Comparison of ENCODE assay signal across 17 cellular contexts in the genomic region with DNA sequence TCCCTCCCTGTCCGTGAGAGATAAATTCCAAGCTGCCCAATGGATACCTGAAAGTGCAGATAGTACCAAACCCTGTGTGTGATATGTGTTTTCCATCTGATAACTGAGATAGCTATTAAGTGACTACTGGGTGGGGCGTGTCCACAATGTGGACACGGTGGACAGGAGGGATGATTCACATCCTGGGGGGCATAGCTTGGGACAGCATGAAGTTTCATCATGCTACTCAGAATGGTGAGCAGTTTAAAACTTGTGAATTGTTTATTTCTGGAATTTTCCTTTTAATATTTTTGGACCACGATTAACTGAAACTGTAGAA.
DNase-seq lines count a peak whose midpoint lies in the region; ATAC-seq and TF ChIP-seq lines count a peak whose summit lies in the region.
"Had no signal": no experiment of that assay in that cellular context is flagged by ENCODE, and none has a peak within 500 bp of the region (broad histone marks: within the 10 kb centered on the region; RNA-seq: fewer than 3 reads in every experiment).

No MANE protein-coding gene starts in this region.

- H3K4me3 Mint-ChIP-seq in natural killer cell treated with Interleukin-12 subunit alpha and Interleukin-12 subunit beta and Interleukin-15 and Interleukin-18, amount 100 ng/mL, for 72 hours, result no peak overlapping the region
- H3K4me3 Mint-ChIP-seq in stimulated activated naive B cell treated with anti-CD40 and anti-IgM and Interleukin-4, amounts not matched to agents 10 μg/mL and 1 μg/mL and 100 μg/mL, for 72 hours, result no peak overlapping the region
- H3K4me3 Mint-ChIP-seq: activated CD4-positive, alpha-beta T cell treated with anti-CD3 and anti-CD28 coated beads, Interleukin-2, amount 10 ng/mL, durations not matched to agents 24 days and 14 days; activated T-cell treated with anti-CD3 and anti-CD28 coated beads, Interleukin-2, amount 50 U/mL, for 4 hours; T-helper 2 cell treated with Interferon-gamma antibody and Interleukin-4, amounts not matched to agents 5 μg/mL and 100 μg/mL, for 36 hours had no signal

- no peak overlapping the region for H3K27ac Mint-ChIP-seq in natural killer cell treated with Interleukin-12 subunit alpha and Interleukin-12 subunit beta and Interleukin-15 and Interleukin-18, amount 100 ng/mL, for 72 hours
- no peak overlapping the region for H3K27ac Mint-ChIP-seq in stimulated activated naive B cell treated with anti-CD40 and anti-IgM and Interleukin-4, amounts not matched to agents 10 μg/mL and 1 μg/mL and 100 μg/mL, for 72 hours
- H3K27ac Mint-ChIP-seq: activated CD4-positive, alpha-beta T cell treated with anti-CD3 and anti-CD28 coated beads, Interleukin-2, amount 10 ng/mL, durations not matched to agents 24 days and 14 days; T-helper 2 cell treated with Interferon-gamma antibody and Interleukin-4, amounts not matched to agents 5 μg/mL and 100 μg/mL, for 36 hours had no signal

- H3K27me3 Mint-ChIP-seq in natural killer cell treated with Interleukin-12 subunit alpha and Interleukin-12 subunit beta and Interleukin-15 and Interleukin-18, amount 100 ng/mL, for 72 hours, result peaks cover 18 to 24% of the 10 kb centered on the region in 2 donors
- H3K27me3 Mint-ChIP-seq in stimulated activated naive B cell treated with anti-CD40 and anti-IgM and Interleukin-4, amounts not matched to agents 10 μg/mL and 1 μg/mL and 100 μg/mL, for 72 hours, result peaks cover 12 to 27% of the 10 kb centered on the region in 2 donors

- peak overlapping the region; percentile 58 for H3K4me3 ChIP-seq in GM12865 (ENCODE audit: low read depth, low read length)
- H3K4me3 ChIP-seq: adrenal gland, suprapubic skin had no signal

- DNase-seq in A172 (ENCODE audit: low spot score), result peak; percentile 88
- DNase-seq in GM12865 (ENCODE audit: low read depth), result no peak
- DNase-seq in RKO (ENCODE audit: low spot score), result peak; percentile 37
- no peak for DNase-seq in epithelial cell of prostate (ENCODE audit: low read depth, low spot score)
- DNase-seq in NCI-H1417 (lab: John Stamatoyannopoulos, UW), result no peak
- DNase-seq in natural killer cell treated with Interleukin-12 subunit alpha and Interleukin-12 subunit beta and Interleukin-15 and Interleukin-18, amount 100 ng/mL, for 72 hours (ENCODE audit: low spot score), result no peak
- no peak for DNase-seq in stimulated activated CD8-positive, alpha-beta memory T cell treated with anti-CD3 and anti-CD28 coated beads, Interleukin-4, amount 100 ng/mL, for 48 hours
- DNase-seq in stimulated activated naive B cell treated with anti-CD40 and anti-IgM and Interleukin-4, amounts not matched to agents 10 μg/mL and 1 μg/mL and 100 μg/mL, for 72 hours, result no peak
- DNase-seq: activated CD4-positive, alpha-beta T cell treated with anti-CD3 and anti-CD28 coated beads, Interleukin-2, amount 10 ng/mL, durations not matched to agents 24 days and 14 days; activated T-cell treated with anti-CD3 and anti-CD28 coated beads, Interleukin-2, amount 50 U/mL, for 4 hours; adrenal gland; cortex of kidney; KBM-7; NCI-H187 treated with DMSO at 0.1 percent for 48 hours; NCI-H524 treated with DMSO at 0.1 percent for 48 hours had no signal

- no peak for ATAC-seq in natural killer cell treated with Interleukin-12 subunit alpha and Interleukin-12 subunit beta and Interleukin-15 and Interleukin-18, amount 100 ng/mL, for 72 hours
- ATAC-seq in stimulated activated naive B cell treated with anti-CD40 and anti-IgM and Interleukin-4, amounts not matched to agents 10 μg/mL and 1 μg/mL and 100 μg/mL, for 72 hours (replicated peaks), result no peak
- ATAC-seq: activated T-cell treated with anti-CD3 and anti-CD28 coated beads, Interleukin-2, amount 50 U/mL, for 4 hours had no signal

- H3K36me3 Mint-ChIP-seq in natural killer cell treated with Interleukin-12 subunit alpha and Interleukin-12 subunit beta and Interleukin-15 and Interleukin-18, amount 100 ng/mL, for 72 hours, result no peaks in the 10 kb centered on the region
- H3K36me3 Mint-ChIP-seq in stimulated activated naive B cell treated with anti-CD40 and anti-IgM and Interleukin-4, amounts not matched to agents 10 μg/mL and 1 μg/mL and 100 μg/mL, for 72 hours, result no peaks in the 10 kb centered on the region

- H3K27ac ChIP-seq in epithelial cell of prostate, result peak overlapping the region; percentile 40
- H3K27ac ChIP-seq: adrenal gland, suprapubic skin had no signal

- no peaks in the 10 kb centered on the region for H3K9me3 Mint-ChIP-seq in natural killer cell treated with Interleukin-12 subunit alpha and Interleukin-12 subunit beta and Interleukin-15 and Interleukin-18, amount 100 ng/mL, for 72 hours
- no peaks in the 10 kb centered on the region for H3K9me3 Mint-ChIP-seq in stimulated activated naive B cell treated with anti-CD40 and anti-IgM and Interleukin-4, amounts not matched to agents 10 μg/mL and 1 μg/mL and 100 μg/mL, for 72 hours
- H3K9me3 Mint-ChIP-seq: activated CD4-positive, alpha-beta T cell treated with anti-CD3 and anti-CD28 coated beads, Interleukin-2, amount 10 ng/mL, durations not matched to agents 24 days and 14 days; activated T-cell treated with anti-CD3 and anti-CD28 coated beads, Interleukin-2, amount 50 U/mL, for 4 hours; T-helper 2 cell treated with Interferon-gamma antibody and Interleukin-4, amounts not matched to agents 5 μg/mL and 100 μg/mL, for 36 hours had no signal

- H3K4me1 Mint-ChIP-seq in natural killer cell treated with Interleukin-12 subunit alpha and Interleukin-12 subunit beta and Interleukin-15 and Interleukin-18, amount 100 ng/mL, for 72 hours (ENCODE audit: low read depth in 2 of 2), result no peaks in the 10 kb centered on the region
- peaks cover 20 to 29% of the 10 kb centered on the region in 2 donors for H3K4me1 Mint-ChIP-seq in stimulated activated naive B cell treated with anti-CD40 and anti-IgM and Interleukin-4, amounts not matched to agents 10 μg/mL and 1 μg/mL and 100 μg/mL, for 72 hours
- H3K4me1 Mint-ChIP-seq: activated CD4-positive, alpha-beta T cell treated with anti-CD3 and anti-CD28 coated beads, Interleukin-2, amount 10 ng/mL, durations not matched to agents 24 days and 14 days had no signal

- TF ChIP-seq CTCF in GM12865 (IDR thresholded peaks at IDR 0.05; ENCODE audit: insufficient read depth, low read depth, low read length, missing control alignments), result no peak

Comparison
In these comparisons a context has a peak if more than half of its experiments do, and no peak if none do; other contexts are left out.
1. DNase-seq: peak in A172 (single experiment) and RKO (single experiment); none in GM12865 (single experiment), epithelial cell of prostate (single experiment), NCI-H1417 (0 of 3), natural killer cell treated with Interleukin-12 subunit alpha and Interleukin-12 subunit beta and Interleukin-15 and Interleukin-18, amount 100 ng/mL, for 72 hours (single experiment), stimulated activated CD8-positive, alpha-beta memory T cell treated with anti-CD3 and anti-CD28 coated beads, Interleukin-4, amount 100 ng/mL, for 48 hours (single experiment) and stimulated activated naive B cell treated with anti-CD40 and anti-IgM and Interleukin-4, amounts not matched to agents 10 μg/mL and 1 μg/mL and 100 μg/mL, for 72 hours (single experiment).